In genomic region chr6:34730006-34730405, GRCh38 we compare ENCODE assay signal across 2 cellular contexts.
TF ChIP-seq lines count a peak whose summit lies in the region.

No MANE protein-coding gene starts in this region.

TF ChIP-seq in HEK293, 187 proteins besides CTCF, POLR2A, EP300 and RAD21:
- TF ChIP-seq ZIC2 (tag by site-specific recombination; IDR thresholded peaks at IDR 0.05) (peak; percentile 76), PRDM10 (tag by site-specific recombination; IDR thresholded peaks at IDR 0.05) (peak; percentile 36), ZNF391 (tag by site-specific recombination; IDR thresholded peaks at IDR 0.05; ENCODE audit: borderline replicate concordance, low read depth) (no peak), SCRT2 (tag by site-specific recombination; IDR thresholded peaks at IDR 0.05) (peak; percentile 76), ZNF692 (tag by site-specific recombination; IDR thresholded peaks at IDR 0.05) (0 out of 2 replicates have a peak, but pooled peaks have one; percentile 30)

TF ChIP-seq in K562, 482 proteins besides CTCF, POLR2A, EP300 and RAD21:
- TF ChIP-seq NFIC (IDR thresholded peaks at IDR 0.05): peak; percentile 72
- TF ChIP-seq ZBTB5 (IDR thresholded peaks at IDR 0.05): no peak
- no peak for TF ChIP-seq ZBTB34 (CRISPR knock-in tag; IDR thresholded peaks at IDR 0.05)
- no peak for TF ChIP-seq BDP1 (IDR thresholded peaks at IDR 0.05; ENCODE audit: insufficient read depth, insufficient read length)
